ENCODE assay signal across 1 cellular context in the genomic region with DNA sequence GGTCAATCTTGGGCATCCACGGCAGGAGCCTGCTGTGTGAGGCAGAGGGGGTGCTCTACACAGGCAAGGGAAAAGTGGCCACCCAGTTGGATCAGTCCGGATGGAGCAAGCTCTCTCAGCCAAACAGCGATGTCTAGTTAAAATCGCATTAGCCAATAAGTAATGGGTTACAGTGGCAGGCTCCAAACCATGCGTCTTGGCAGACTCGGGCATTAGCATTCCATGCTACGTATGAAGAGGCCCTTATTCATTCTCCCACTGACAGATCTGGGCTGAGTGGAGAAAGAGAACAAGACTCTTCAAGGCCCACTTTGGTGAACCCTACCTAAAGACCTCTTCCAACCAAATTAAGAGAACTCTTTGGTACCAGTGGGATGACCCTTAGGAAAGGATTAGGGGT.
TF ChIP-seq lines count a peak whose summit lies in the region.

No MANE protein-coding gene starts in this region.

TF ChIP-seq in SK-N-SH, 30 proteins besides CTCF, POLR2A, EP300 and RAD21 (continued from another document):
- TF ChIP-seq, protein P1, sequence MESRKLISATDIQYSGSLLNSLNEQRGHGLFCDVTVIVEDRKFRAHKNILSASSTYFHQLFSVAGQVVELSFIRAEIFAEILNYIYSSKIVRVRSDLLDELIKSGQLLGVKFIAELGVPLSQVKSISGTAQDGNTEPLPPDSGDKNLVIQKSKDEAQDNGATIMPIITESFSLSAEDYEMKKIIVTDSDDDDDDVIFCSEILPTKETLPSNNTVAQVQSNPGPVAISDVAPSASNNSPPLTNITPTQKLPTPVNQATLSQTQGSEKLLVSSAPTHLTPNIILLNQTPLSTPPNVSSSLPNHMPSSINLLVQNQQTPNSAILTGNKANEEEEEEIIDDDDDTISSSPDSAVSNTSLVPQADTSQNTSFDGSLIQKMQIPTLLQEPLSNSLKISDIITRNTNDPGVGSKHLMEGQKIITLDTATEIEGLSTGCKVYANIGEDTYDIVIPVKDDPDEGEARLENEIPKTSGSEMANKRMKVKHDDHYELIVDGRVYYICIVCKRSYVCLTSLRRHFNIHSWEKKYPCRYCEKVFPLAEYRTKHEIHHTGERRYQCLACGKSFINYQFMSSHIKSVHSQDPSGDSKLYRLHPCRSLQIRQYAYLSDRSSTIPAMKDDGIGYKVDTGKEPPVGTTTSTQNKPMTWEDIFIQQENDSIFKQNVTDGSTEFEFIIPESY (IDR thresholded peaks at IDR 0.05; ENCODE audit: borderline replicate concordance, low read depth): no peak
- no peak for TF ChIP-seq SMC3 (IDR thresholded peaks at IDR 0.05; ENCODE audit: low read depth, low read length)
TF ChIP-seq in SK-N-SH: peak in this region for 0.
